ENCODE assay signal across 8 cellular contexts in the genomic region with DNA sequence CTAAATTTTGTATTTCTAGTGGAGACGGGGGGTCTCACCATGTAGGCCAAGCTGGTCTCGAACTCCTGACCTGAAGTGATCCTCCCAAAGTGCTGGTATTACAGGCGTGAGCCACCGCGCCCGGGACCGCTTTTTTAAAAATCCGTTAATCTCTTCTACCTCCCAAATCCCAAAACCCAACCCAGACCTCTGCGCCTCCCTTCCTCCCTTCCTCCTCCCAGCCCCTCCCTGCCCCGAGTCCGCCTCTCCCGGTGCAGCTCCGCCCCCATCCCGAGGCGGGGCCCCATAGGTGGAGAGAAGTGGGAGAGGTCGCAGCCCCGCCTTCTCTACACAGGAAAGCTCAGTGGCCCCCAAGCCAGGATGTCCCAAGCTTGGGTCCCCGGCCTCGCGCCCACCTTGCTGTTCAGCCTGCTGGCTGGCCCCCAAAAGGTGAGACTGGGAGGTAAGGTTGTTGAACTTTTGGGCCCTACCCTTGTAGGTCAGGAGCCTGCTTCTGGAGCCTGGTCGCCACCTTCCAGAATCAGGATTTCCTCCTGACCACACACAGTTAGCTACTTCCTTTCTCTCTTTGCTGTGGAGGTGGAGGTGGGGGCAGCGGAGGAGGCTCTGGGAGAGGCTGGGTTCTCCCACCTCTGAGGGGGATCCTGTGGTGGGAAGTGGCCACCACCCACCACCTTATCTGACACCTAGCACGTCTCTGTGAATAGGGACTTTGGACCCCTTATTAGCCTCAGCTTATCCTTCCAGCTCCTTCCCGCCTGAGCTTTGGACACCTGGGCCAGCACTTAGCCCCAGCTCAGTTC. TPM values are rescaled to one million over a fixed set of nuclear protein-coding genes. Genes with fewer than 3 reads are reported as not detected.
DNase-seq lines count a peak whose midpoint lies in the region; ATAC-seq and TF ChIP-seq lines count a peak whose summit lies in the region.

TMEM92 (plus strand) TSS at position 325 of the 803 bp plus-strand sequence; CDS start at position 361, 36 bp downstream.

- H3K4me3 ChIP-seq in WI38 (ENCODE audit: low read depth, low read length) (peak within 1 kb of the TSS; percentile 59), tibial nerve (peak within 1 kb of the TSS; percentile 46 to 62 (median 52))

- H3K9me3 Mint-ChIP-seq in activated naive CD8-positive, alpha-beta T cell treated with anti-CD3 and anti-CD28 coated beads, Interleukin-2, amount 10 ng/mL, durations not matched to agents 7 days and 5 days = no peaks in the 10 kb centered on the region
- H3K9me3 Mint-ChIP-seq in activated naive CD8-positive, alpha-beta T cell treated with anti-CD3 and anti-CD28 coated beads, Interleukin-2, amount 50 U/mL, for 24 hours = no peaks in the 10 kb centered on the region

- no peaks in the 10 kb centered on the region for H3K36me3 ChIP-seq in tibial nerve

- peak within 1 kb of the TSS; percentile 49 for H3K4me3 Mint-ChIP-seq in activated naive CD8-positive, alpha-beta T cell treated with anti-CD3 and anti-CD28 coated beads, Interleukin-2, amount 10 ng/mL, durations not matched to agents 7 days and 5 days
- H3K4me3 Mint-ChIP-seq in activated naive CD8-positive, alpha-beta T cell treated with anti-CD3 and anti-CD28 coated beads, Interleukin-2, amount 50 U/mL, for 24 hours = no peak within 1 kb of the TSS

- H3K4me1 ChIP-seq in tibial nerve = peaks cover 0 to 45% (median 13%) of the 10 kb centered on the region in 4 donors

- H3K4me1 Mint-ChIP-seq in activated naive CD8-positive, alpha-beta T cell treated with anti-CD3 and anti-CD28 coated beads, Interleukin-2, amount 10 ng/mL, durations not matched to agents 7 days and 5 days = peaks cover 13% of the 10 kb centered on the region
- peaks cover 5% of the 10 kb centered on the region for H3K4me1 Mint-ChIP-seq in activated naive CD8-positive, alpha-beta T cell treated with anti-CD3 and anti-CD28 coated beads, Interleukin-2, amount 50 U/mL, for 24 hours

- H3K27me3 ChIP-seq in tibial nerve = peaks cover 0 to 6% of the 10 kb centered on the region in 2 donors

- no peak within 1 kb of the TSS for H3K27ac Mint-ChIP-seq in activated naive CD8-positive, alpha-beta T cell treated with anti-CD3 and anti-CD28 coated beads, Interleukin-2, amount 10 ng/mL, durations not matched to agents 7 days and 5 days
- H3K27ac Mint-ChIP-seq in activated naive CD8-positive, alpha-beta T cell treated with anti-CD3 and anti-CD28 coated beads, Interleukin-2, amount 50 U/mL, for 24 hours = no peak within 1 kb of the TSS

- no peaks in the 10 kb centered on the region for H3K36me3 Mint-ChIP-seq in activated naive CD8-positive, alpha-beta T cell treated with anti-CD3 and anti-CD28 coated beads, Interleukin-2, amount 10 ng/mL, durations not matched to agents 7 days and 5 days
- H3K36me3 Mint-ChIP-seq in activated naive CD8-positive, alpha-beta T cell treated with anti-CD3 and anti-CD28 coated beads, Interleukin-2, amount 50 U/mL, for 24 hours (ENCODE audit: low read depth) = no peaks in the 10 kb centered on the region

- POLR2A ChIA-PET in activated naive CD8-positive, alpha-beta T cell treated with anti-CD3 and anti-CD28 coated beads, Interleukin-2, amount 10 ng/mL, durations not matched to agents 7 days and 5 days (lab: Charles Lee) = no interaction called here

- ATAC-seq in activated naive CD8-positive, alpha-beta T cell treated with anti-CD3 and anti-CD28 coated beads, Interleukin-2, amount 10 ng/mL, durations not matched to agents 7 days and 5 days (ENCODE audit: low read depth) = no peak
- no peak for ATAC-seq in activated naive CD8-positive, alpha-beta T cell treated with anti-CD3 and anti-CD28 coated beads, Interleukin-2, amount 50 U/mL, for 24 hours
- ATAC-seq in HG02852 (IDR thresholded peaks at IDR 0.05; ENCODE audit: unreplicated experiment) = no peak

- no peaks in the 10 kb centered on the region for H3K9me3 ChIP-seq in tibial nerve

- TF ChIP-seq POLR2A in tibial nerve (IDR thresholded peaks at IDR 0.05) = no peak

- peak within 1 kb of the TSS; percentile 81 to 92 (median 87) for H3K27ac ChIP-seq in tibial nerve

- TF ChIP-seq CTCF in WI38 (IDR thresholded peaks at IDR 0.05; ENCODE audit: low read depth, low read length) = no peak
- TF ChIP-seq CTCF in tibial nerve (IDR thresholded peaks at IDR 0.05) = no peak

- H3K27me3 Mint-ChIP-seq in activated naive CD8-positive, alpha-beta T cell treated with anti-CD3 and anti-CD28 coated beads, Interleukin-2, amount 10 ng/mL, durations not matched to agents 7 days and 5 days = peaks cover 39% of the 10 kb centered on the region
- H3K27me3 Mint-ChIP-seq in activated naive CD8-positive, alpha-beta T cell treated with anti-CD3 and anti-CD28 coated beads, Interleukin-2, amount 50 U/mL, for 24 hours = peaks cover 33% of the 10 kb centered on the region

- WGBS in tibial nerve, 2 donors = 58% methylated on average over 21 to 23 of the region's 24 CpGs

- no peak for TF ChIP-seq EP300 in tibial nerve (IDR thresholded peaks at IDR 0.05)

- DNase-seq in activated naive CD8-positive, alpha-beta T cell treated with anti-CD3 and anti-CD28 coated beads, Interleukin-2, amount 10 ng/mL, durations not matched to agents 7 days and 5 days = peak; percentile 39
- DNase-seq in activated naive CD8-positive, alpha-beta T cell treated with anti-CD3 and anti-CD28 coated beads, Interleukin-2, amount 50 U/mL, for 24 hours = no peak
- peak; percentile 96 for DNase-seq in islet precursor cell
- no peak for DNase-seq in tibial nerve (ENCODE audit: low spot score in 2 of 2)
- no peak for DNase-seq in AML-193 (lab: John Stamatoyannopoulos, UW)
- DNase-seq in effector CD8-positive, alpha-beta T cell (lab: John Stamatoyannopoulos, UW) = no peak

RNA-seq across cellular contexts. Expression of gene TMEM92, which starts in this region (rescaled TPM):
- total RNA-seq in activated naive CD8-positive, alpha-beta T cell treated with anti-CD3 and anti-CD28 coated beads, Interleukin-2, amount 10 ng/mL, durations not matched to agents 7 days and 5 days = not detected
- under 1 TPM in 2 of 4 donors, not detected in 2; 0.44 to 0.59 TPM for total RNA-seq in tibial nerve

Comparison
In these comparisons a context has a peak if more than half of its experiments do, and no peak if none do; other contexts are left out.
1. Peak in DNase-seq in activated naive CD8-positive, alpha-beta T cell treated with anti-CD3 and anti-CD28 coated beads, Interleukin-2, amount 10 ng/mL, durations not matched to agents 7 days and 5 days; RNA of the gene not detected or under 1 TPM.